In the genomic region with DNA sequence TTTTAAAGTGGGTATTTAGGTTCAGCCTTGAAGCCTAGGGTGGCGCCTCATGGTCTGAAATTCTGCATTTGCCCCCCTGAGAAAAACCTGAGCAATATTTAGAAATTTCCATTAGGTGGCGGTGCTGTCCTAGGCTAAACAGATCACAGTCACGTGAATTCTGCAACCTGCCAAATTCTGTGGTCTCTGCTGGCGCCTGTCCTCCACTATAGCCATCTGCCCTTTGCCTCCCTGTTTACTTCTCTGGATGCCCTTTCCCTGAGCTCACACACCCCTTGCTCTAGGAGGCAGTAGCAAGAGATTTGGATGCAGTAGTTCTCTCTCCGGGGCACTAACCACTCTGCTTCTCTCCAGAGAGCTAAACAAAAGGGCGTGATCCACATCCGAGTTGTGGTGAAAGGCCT, we compare ENCODE assay signal across 10 cellular contexts. TPM values are rescaled to one million over a fixed set of nuclear protein-coding genes. Genes with fewer than 3 reads are reported as not detected.
DNase-seq lines count a peak whose midpoint lies in the region; ATAC-seq lines count a peak whose summit lies in the region.
"Had no signal": no experiment of that assay in that cellular context is flagged by ENCODE, and none has a peak within 500 bp of the region (broad histone marks: within the 10 kb centered on the region; RNA-seq: fewer than 3 reads in every experiment).

No MANE protein-coding gene starts in this region.

- H3K9me3 ChIP-seq in aorta (ENCODE audit: control insufficient read depth, low read length) = no peaks in the 10 kb centered on the region
- H3K9me3 ChIP-seq: neutrophil, SJSA1 had no signal

- intact Hi-C loops in aorta (cut with DNase I) = no loop called here

- H3K27ac ChIP-seq in angular gyrus (ENCODE audit: low read depth, low read length) (peak overlapping the region; percentile 61), aorta (ENCODE audit: low read depth in 1 of 2, low read length in 2 of 2) (no peak overlapping the region)
- H3K27ac ChIP-seq: neutrophil, SJSA1 had no signal

- no peaks in the 10 kb centered on the region for H3K4me1 ChIP-seq in aorta (ENCODE audit: control insufficient read depth in 1 of 2, insufficient read depth in 2 of 2, low read length in 2 of 2)
- H3K4me1 ChIP-seq: SJSA1 had no signal

- DNase-seq in CMK (ENCODE audit: low read depth) (peak; percentile 40), NCI-H2196 (lab: John Stamatoyannopoulos, UW; ENCODE audit: unreplicated experiment) (peak; percentile 58), hippocampal formation (lab: John Stamatoyannopoulos, UW) (peak; percentile 36 to 83), stromal cell of bone marrow (ENCODE audit: low read depth) (peak; percentile 20), aorta (no peak), 8988T (no peak)

- peaks cover 2 to 5% of the 10 kb centered on the region in 2 donors for H3K36me3 ChIP-seq in aorta (ENCODE audit: control insufficient read depth in 1 of 2, insufficient read depth in 2 of 2, low read length in 1 of 2)

- ATAC-seq in GM19395 (IDR thresholded peaks at IDR 0.05; ENCODE audit: unreplicated experiment) (peak; percentile 50), aorta (ENCODE audit: low FRiP score) (no peak)

- H3K27me3 ChIP-seq in aorta (ENCODE audit: control insufficient read depth in 1 of 2, insufficient read depth in 2 of 2, low read length in 1 of 2) = no peaks in the 10 kb centered on the region
- H3K27me3 ChIP-seq: neutrophil, SJSA1 had no signal

- 59 to 64% methylated on average over 7 of the region's 7 CpGs for WGBS in aorta, 2 donors

- no peak overlapping the region for H3K4me3 ChIP-seq in aorta (ENCODE audit: low read length in 2 of 2)
- H3K4me3 ChIP-seq: SJSA1 had no signal

RNA-seq across cellular contexts. Expression of gene MRPS11, which starts 9.1 kb away (rescaled TPM):
- total RNA-seq in aorta = 10 to 100 TPM; 24.9 to 32.2 TPM
- 10 to 100 TPM; 29.3 to 42.4 TPM for polyA plus RNA-seq in aorta

RNA-seq across cellular contexts. Expression of gene MRPL46, which starts 9.4 kb away (rescaled TPM):
- 10 to 100 TPM; 14.1 to 16.5 TPM for total RNA-seq in aorta
- 10 to 100 TPM; 23.8 to 29.4 TPM for polyA plus RNA-seq in aorta

Comparison
In these comparisons a context has a peak if more than half of its experiments do, and no peak if none do; other contexts are left out.
1. DNase-seq: peak in CMK (single experiment), NCI-H2196 (single experiment), hippocampal formation (2 of 2) and stromal cell of bone marrow (single experiment); none in aorta (0 of 2) and 8988T (single experiment).